In genomic region chr10:20975236-20975635, GRCh38 we compare ENCODE assay signal across 20 cellular contexts.
DNase-seq lines count a peak whose midpoint lies in the region; ATAC-seq and TF ChIP-seq lines count a peak whose summit lies in the region.
"Had no signal": no experiment of that assay in that cellular context is flagged by ENCODE, and none has a peak within 500 bp of the region (broad histone marks: within the 10 kb centered on the region; RNA-seq: fewer than 3 reads in every experiment).

No MANE protein-coding gene starts in this region.

- no peaks in the 10 kb centered on the region for H3K36me3 ChIP-seq in KMS-11 (ENCODE audit: insufficient read depth)
- H3K36me3 ChIP-seq: BLaER1 had no signal

- POLR2A ChIA-PET in naive thymus-derived CD8-positive, alpha-beta T cell (lab: Charles Lee), result no interaction called here

- no peak overlapping the region for H3K4me2 ChIP-seq in KMS-11
- H3K4me2 ChIP-seq: A549, BLaER1 had no signal

- no peaks in the 10 kb centered on the region for H3K79me2 ChIP-seq in KMS-11 (ENCODE audit: insufficient read depth, low read depth)

- no peak overlapping the region for H3K27ac Mint-ChIP-seq in naive thymus-derived CD8-positive, alpha-beta T cell
- no peak overlapping the region for H3K27ac Mint-ChIP-seq in T-helper 2 cell treated with Interferon-gamma antibody and Interleukin-4, amounts not matched to agents 5 μg/mL and 100 μg/mL, for 36 hours
- H3K27ac Mint-ChIP-seq: CD14-positive monocyte; CD4-positive, alpha-beta memory T cell; H9; IgD-negative memory B cell had no signal

- no peaks in the 10 kb centered on the region for H3K36me3 Mint-ChIP-seq in naive thymus-derived CD8-positive, alpha-beta T cell
- H3K36me3 Mint-ChIP-seq in T-helper 2 cell treated with Interferon-gamma antibody and Interleukin-4, amounts not matched to agents 5 μg/mL and 100 μg/mL, for 36 hours (ENCODE audit: low read depth), result no peaks in the 10 kb centered on the region
- H3K36me3 Mint-ChIP-seq: CD14-positive monocyte; CD4-positive, alpha-beta memory T cell had no signal

- no peak for ATAC-seq in naive thymus-derived CD8-positive, alpha-beta T cell
- ATAC-seq: A549, HepG2 had no signal

- H3K9ac ChIP-seq in KMS-11, result no peak overlapping the region
- H3K9ac ChIP-seq: BLaER1 had no signal

- no peaks in the 10 kb centered on the region for H3K27me3 ChIP-seq in KMS-11 (ENCODE audit: insufficient read depth, low read depth)
- H3K27me3 ChIP-seq: BLaER1 had no signal

- H2AFZ ChIP-seq in KMS-11 (ENCODE audit: low read depth), result 0 out of 2 replicates have a peak overlapping the region, but pooled peaks have one; percentile 33

- no peak overlapping the region for H3K4me3 Mint-ChIP-seq in naive thymus-derived CD8-positive, alpha-beta T cell
- H3K4me3 Mint-ChIP-seq in T-helper 2 cell treated with Interferon-gamma antibody and Interleukin-4, amounts not matched to agents 5 μg/mL and 100 μg/mL, for 36 hours, result no peak overlapping the region
- H3K4me3 Mint-ChIP-seq: CD14-positive monocyte; CD4-positive, alpha-beta memory T cell; H9 had no signal

- no peak overlapping the region for H3K27ac ChIP-seq in KMS-11
- H3K27ac ChIP-seq: 22Rv1, A549, BLaER1 had no signal

- H3K4me1 ChIP-seq in KMS-11 (ENCODE audit: low read depth, poor library complexity, severe bottlenecking), result peaks cover 51% of the 10 kb centered on the region
- H3K4me1 ChIP-seq: A549 had no signal

- peaks cover 0 to 6% (median 0%) of the 10 kb centered on the region in 5 donors for H3K27me3 Mint-ChIP-seq in naive thymus-derived CD8-positive, alpha-beta T cell
- H3K27me3 Mint-ChIP-seq in T-helper 2 cell treated with Interferon-gamma antibody and Interleukin-4, amounts not matched to agents 5 μg/mL and 100 μg/mL, for 36 hours (ENCODE audit: low read depth), result no peaks in the 10 kb centered on the region
- H3K27me3 Mint-ChIP-seq: CD4-positive, alpha-beta memory T cell had no signal

- no peak for TF ChIP-seq CTCF in KMS-11 (conservative IDR thresholded peaks at IDR 0.05; ENCODE audit: low read depth, low read length)

- H4K20me1 ChIP-seq in KMS-11 (ENCODE audit: insufficient read depth), result no peaks in the 10 kb centered on the region
- H4K20me1 ChIP-seq: BLaER1 had no signal

- DNase-seq in DMS 273 (lab: John Stamatoyannopoulos, UW; ENCODE audit: unreplicated experiment), result peak; percentile 1
- DNase-seq in DMS 273 treated with DMSO at 0.1 percent for 48 hours (lab: John Stamatoyannopoulos, UW), result no peak
- DNase-seq in cerebellar cortex (ENCODE audit: low spot score), result peak; percentile 95
- DNase-seq in pons (ENCODE audit: low spot score), result peak; percentile 12
- no peak for DNase-seq in naive thymus-derived CD8-positive, alpha-beta T cell
- no peak for DNase-seq in stimulated activated CD4-positive, alpha-beta T cell treated with anti-CD3 and anti-CD28 coated beads, Interleukin-4, amount 100 ng/mL, for 24 hours
- DNase-seq in T-helper 2 cell treated with Interferon-gamma antibody and Interleukin-4, amounts not matched to agents 5 μg/mL and 100 μg/mL, for 36 hours (ENCODE audit: low spot score), result no peak
- DNase-seq: AML-193; CD4-positive, alpha-beta memory T cell; DMS53; DND-41; EL; H9 had no signal

- no peak overlapping the region for H3K4me3 ChIP-seq in KMS-11 (IDR thresholded peaks at IDR 0.05; ENCODE audit: insufficient read depth, low read depth, low read length)
- H3K4me3 ChIP-seq: A549, BLaER1 had no signal

- H3K4me1 Mint-ChIP-seq in naive thymus-derived CD8-positive, alpha-beta T cell, result peaks cover 0 to 2% (median 0%) of the 10 kb centered on the region in 4 donors
- no peaks in the 10 kb centered on the region for H3K4me1 Mint-ChIP-seq in T-helper 2 cell treated with Interferon-gamma antibody and Interleukin-4, amounts not matched to agents 5 μg/mL and 100 μg/mL, for 36 hours (ENCODE audit: low read depth)
- H3K4me1 Mint-ChIP-seq: CD4-positive, alpha-beta memory T cell had no signal

- H3K9me3 Mint-ChIP-seq in naive thymus-derived CD8-positive, alpha-beta T cell, result no peaks in the 10 kb centered on the region
- H3K9me3 Mint-ChIP-seq in T-helper 2 cell treated with Interferon-gamma antibody and Interleukin-4, amounts not matched to agents 5 μg/mL and 100 μg/mL, for 36 hours, result no peaks in the 10 kb centered on the region
- H3K9me3 Mint-ChIP-seq: H9 had no signal

Comparison
In these comparisons a context has a peak if more than half of its experiments do, and no peak if none do; other contexts are left out.
1. DNase-seq: peak in DMS 273 (single experiment), cerebellar cortex (single experiment) and pons (single experiment); none in DMS 273 treated with DMSO at 0.1 percent for 48 hours (single experiment), naive thymus-derived CD8-positive, alpha-beta T cell (0 of 10), stimulated activated CD4-positive, alpha-beta T cell treated with anti-CD3 and anti-CD28 coated beads, Interleukin-4, amount 100 ng/mL, for 24 hours (single experiment) and T-helper 2 cell treated with Interferon-gamma antibody and Interleukin-4, amounts not matched to agents 5 μg/mL and 100 μg/mL, for 36 hours (single experiment).